30 cellular contexts compared by ENCODE assay signal in the genomic region with DNA sequence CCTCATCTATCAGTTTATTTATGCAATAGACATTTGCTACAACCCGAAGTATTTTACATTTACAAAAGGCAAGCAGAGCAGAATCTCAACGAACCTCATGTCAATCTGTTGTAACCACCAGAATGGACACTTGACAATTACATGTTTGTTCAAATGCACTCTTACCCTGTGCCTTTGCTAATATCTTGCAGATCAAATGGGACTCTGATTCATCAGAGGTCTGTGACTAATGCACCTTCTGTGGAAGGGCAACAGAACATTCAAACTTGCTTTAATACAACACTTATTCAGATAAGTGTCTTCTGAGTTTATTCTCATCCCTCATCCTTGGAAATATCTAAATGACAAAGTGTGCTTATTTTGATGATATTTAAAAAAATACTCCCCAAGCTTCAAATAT.
A peak's percentile ranks its signal among the peaks of the same experiment; 100 is the strongest.
DNase-seq lines count a peak whose midpoint lies in the region; ATAC-seq and TF ChIP-seq lines count a peak whose summit lies in the region.
"Had no signal": no experiment of that assay in that cellular context is flagged by ENCODE, and none has a peak within 500 bp of the region (broad histone marks: within the 10 kb centered on the region; RNA-seq: fewer than 3 reads in every experiment).

No MANE protein-coding gene starts in this region.

- H3K36me3 Mint-ChIP-seq in activated CD4-positive, alpha-beta T cell treated with anti-CD3 and anti-CD28 coated beads, Interleukin-2, amount 10 ng/mL, durations not matched to agents 24 days and 14 days (ENCODE audit: low read depth) = no peaks in the 10 kb centered on the region
- H3K36me3 Mint-ChIP-seq: activated naive CD4-positive, alpha-beta T cell treated with anti-CD3 and anti-CD28 coated beads, Interleukin-2, amount 10 ng/mL, durations not matched to agents 7 days and 5 days; CD8-positive, alpha-beta memory T cell; natural killer cell had no signal

- no peak overlapping the region for H3K4me3 Mint-ChIP-seq in activated CD4-positive, alpha-beta T cell treated with anti-CD3 and anti-CD28 coated beads, Interleukin-2, amount 10 ng/mL, durations not matched to agents 24 days and 14 days
- H3K4me3 Mint-ChIP-seq: activated CD8-positive, alpha-beta T cell treated with anti-CD3 and anti-CD28 coated beads for 36 hours; activated naive CD4-positive, alpha-beta T cell treated with anti-CD3 and anti-CD28 coated beads, Interleukin-2, amount 10 ng/mL, durations not matched to agents 7 days and 5 days; activated T-helper 17 cell treated with anti-CD3 and anti-CD28 coated beads, Interleukin-2, amount 50 U/mL, for 72 hours; CD8-positive, alpha-beta memory T cell; natural killer cell had no signal

- no peaks in the 10 kb centered on the region for H3K9me3 Mint-ChIP-seq in activated CD4-positive, alpha-beta T cell treated with anti-CD3 and anti-CD28 coated beads, Interleukin-2, amount 10 ng/mL, durations not matched to agents 24 days and 14 days

- H3K4me3 ChIP-seq in epithelial cell of esophagus (ENCODE audit: low read length) = no peak overlapping the region
- H3K4me3 ChIP-seq: adrenal gland, HAP-1, lung, mucosa of descending colon, Peyer's patch, psoas muscle, tibial artery had no signal

- H3K4me1 Mint-ChIP-seq in activated CD4-positive, alpha-beta T cell treated with anti-CD3 and anti-CD28 coated beads, Interleukin-2, amount 10 ng/mL, durations not matched to agents 24 days and 14 days = no peaks in the 10 kb centered on the region
- H3K4me1 Mint-ChIP-seq: activated naive CD4-positive, alpha-beta T cell treated with anti-CD3 and anti-CD28 coated beads, Interleukin-2, amount 10 ng/mL, durations not matched to agents 7 days and 5 days; activated T-helper 17 cell treated with anti-CD3 and anti-CD28 coated beads, Interleukin-2, amount 50 U/mL, for 72 hours; CD8-positive, alpha-beta memory T cell; natural killer cell had no signal

- in situ Hi-C loops in SK-MEL-5 (cut with HindIII; ENCODE audit: low pct_unique_long_range_greater_than_20kb, low sequenced_read_pairs) = no loop called here

- no peak overlapping the region for H3K27ac Mint-ChIP-seq in activated CD4-positive, alpha-beta T cell treated with anti-CD3 and anti-CD28 coated beads, Interleukin-2, amount 10 ng/mL, durations not matched to agents 24 days and 14 days
- H3K27ac Mint-ChIP-seq: activated CD8-positive, alpha-beta T cell treated with anti-CD3 and anti-CD28 coated beads for 36 hours; activated naive CD4-positive, alpha-beta T cell treated with anti-CD3 and anti-CD28 coated beads, Interleukin-2, amount 10 ng/mL, durations not matched to agents 7 days and 5 days; activated T-helper 17 cell treated with anti-CD3 and anti-CD28 coated beads, Interleukin-2, amount 50 U/mL, for 72 hours; CD8-positive, alpha-beta memory T cell; natural killer cell had no signal

- ATAC-seq in HG03342 (IDR thresholded peaks at IDR 0.05; ENCODE audit: unreplicated experiment) = no peak
- ATAC-seq: activated CD8-positive, alpha-beta T cell treated with anti-CD3 and anti-CD28 coated beads for 36 hours; activated T-helper 17 cell treated with anti-CD3 and anti-CD28 coated beads, Interleukin-2, amount 50 U/mL, for 72 hours; left cardiac atrium; mucosa of descending colon; natural killer cell; psoas muscle had no signal

- DNase-seq in HT1080 (ENCODE audit: low read depth) = peak; percentile 68
- DNase-seq in SK-MEL-5 (ENCODE audit: low read depth, low spot score) = peak; percentile 38
- peak; percentile 65 for DNase-seq in epithelial cell of esophagus (ENCODE audit: low read depth)
- DNase-seq in non-pigmented ciliary epithelial cell (ENCODE audit: low read depth) = peak; percentile 23
- no peak for DNase-seq in activated CD4-positive, alpha-beta T cell treated with anti-CD3 and anti-CD28 coated beads, Interleukin-2, amount 10 ng/mL, durations not matched to agents 24 days and 14 days
- no peak for DNase-seq in GM20000 (ENCODE audit: low spot score)
- DNase-seq: activated CD8-positive, alpha-beta memory T cell treated with anti-CD3 and anti-CD28 coated beads, Interleukin-2, amount 50 U/mL, for 48 hours; activated CD8-positive, alpha-beta T cell treated with anti-CD3 and anti-CD28 coated beads for 36 hours; activated naive CD4-positive, alpha-beta T cell treated with anti-CD3 and anti-CD28 coated beads, Interleukin-2, amount 10 ng/mL, durations not matched to agents 7 days and 5 days; adrenal gland; CD8-positive, alpha-beta memory T cell; DMS 273 treated with DMSO at 0.1 percent for 48 hours; effector CD4-positive, alpha-beta T cell; IMR-90; left cardiac atrium; mucosa of descending colon; natural killer cell; NCI-H1092; NCI-H187 treated with DMSO at 0.1 percent for 48 hours; NCI-H526 treated with DMSO at 0.1 percent for 48 hours; Peyer's patch; psoas muscle; SIG-M5; stimulated activated CD4-positive, alpha-beta T cell treated with anti-CD3 and anti-CD28 coated beads, Interleukin-4, amount 100 ng/mL, for 24 hours; SW 1271; tibial artery had no signal

- TF ChIP-seq CTCF in epithelial cell of esophagus (IDR thresholded peaks at IDR 0.05; ENCODE audit: insufficient read depth, low read depth, low read length, missing control alignments) (no peak), GM20000 (IDR thresholded peaks at IDR 0.05; ENCODE audit: extremely low read depth, missing control alignments) (no peak)

- H3K27me3 Mint-ChIP-seq in activated CD4-positive, alpha-beta T cell treated with anti-CD3 and anti-CD28 coated beads, Interleukin-2, amount 10 ng/mL, durations not matched to agents 24 days and 14 days = no peaks in the 10 kb centered on the region
- H3K27me3 Mint-ChIP-seq: activated CD8-positive, alpha-beta T cell treated with anti-CD3 and anti-CD28 coated beads for 36 hours; activated naive CD4-positive, alpha-beta T cell treated with anti-CD3 and anti-CD28 coated beads, Interleukin-2, amount 10 ng/mL, durations not matched to agents 7 days and 5 days; activated T-helper 17 cell treated with anti-CD3 and anti-CD28 coated beads, Interleukin-2, amount 50 U/mL, for 72 hours; CD8-positive, alpha-beta memory T cell had no signal

- intact Hi-C loops in activated CD4-positive, alpha-beta T cell treated with anti-CD3 and anti-CD28 coated beads, Interleukin-2, amount 10 ng/mL, durations not matched to agents 24 days and 14 days (cut with micrococcal nuclease) = no loop called here

Comparison
In these comparisons a context has a peak if more than half of its experiments do, and no peak if none do; other contexts are left out.
1. DNase-seq: peak in HT1080 (single experiment), SK-MEL-5 (single experiment), epithelial cell of esophagus (single experiment) and non-pigmented ciliary epithelial cell (single experiment); none in activated CD4-positive, alpha-beta T cell treated with anti-CD3 and anti-CD28 coated beads, Interleukin-2, amount 10 ng/mL, durations not matched to agents 24 days and 14 days (single experiment) and GM20000 (single experiment).